ENCODE assay signal across 23 cellular contexts in genomic region chr11:44226472-44226871, GRCh38.
"Had no signal": no experiment of that assay in that cellular context is flagged by ENCODE, and none has a peak within 500 bp of the region (broad histone marks: within the 10 kb centered on the region; RNA-seq: fewer than 3 reads in every experiment).

No MANE protein-coding gene starts in this region.

- ATAC-seq: activated CD8-positive, alpha-beta memory T cell treated with anti-CD3 and anti-CD28 coated beads, Interleukin-2, amount 10 ng/mL, durations not matched to agents 7 days and 5 days; activated CD8-positive, alpha-beta T cell treated with anti-CD3 and anti-CD28 coated beads, Interleukin-2, amount 10 ng/mL, durations not matched to agents 7 days and 5 days; activated T-cell treated with anti-CD3 and anti-CD28 coated beads, Interleukin-2, amount 50 U/mL, for 72 hours; gastroesophageal sphincter; left cardiac atrium; right lobe of liver; stimulated activated naive CD8-positive, alpha-beta T cell treated with anti-CD3 and anti-CD28 coated beads, Interleukin-15, Interleukin-2, amounts not matched to agents 100 U/mL and 50 U/mL, for 24 hours had no signal

- H3K4me1 ChIP-seq: gastroesophageal sphincter, right lobe of liver, testis had no signal

- H3K9me3 ChIP-seq: gastroesophageal sphincter, ovary, right lobe of liver, testis, transverse colon had no signal

- DNase-seq: activated B cell treated with CpG ODN at 0.5 μM for 24 hours; activated CD4-positive, alpha-beta T cell treated with anti-CD3 and anti-CD28 coated beads, Interleukin-2, amount 50 U/mL, for 1 hour; activated CD8-positive, alpha-beta memory T cell treated with anti-CD3 and anti-CD28 coated beads, Interleukin-2, amount 10 ng/mL, durations not matched to agents 7 days and 5 days; activated CD8-positive, alpha-beta T cell treated with anti-CD3 and anti-CD28 coated beads, Interleukin-2, amount 10 ng/mL, durations not matched to agents 7 days and 5 days; activated naive CD4-positive, alpha-beta T cell; activated T-cell treated with anti-CD3 and anti-CD28 coated beads, Interleukin-2, amount 50 U/mL, for 72 hours; cerebellar nuclear complex; effector memory CD8-positive, alpha-beta T cell; erythroblast; hippocampal formation; left cardiac atrium; mammary epithelial cell; naive B cell; ovary; right lobe of liver; stimulated activated CD4-positive, alpha-beta T cell treated with anti-CD3 and anti-CD28 coated beads, Interleukin-4, amount 100 ng/mL, for 1 hour; stimulated activated naive CD8-positive, alpha-beta T cell treated with anti-CD3 and anti-CD28 coated beads, Interleukin-15, Interleukin-2, amounts not matched to agents 100 U/mL and 50 U/mL, for 24 hours; testis; transverse colon had no signal

- H3K27me3 ChIP-seq: cardiac muscle cell, dorsolateral prefrontal cortex, gastroesophageal sphincter, ovary, right lobe of liver, testis, transverse colon had no signal

- H3K36me3 ChIP-seq: cardiac muscle cell, ovary, right lobe of liver, transverse colon had no signal

- H3K27ac ChIP-seq: cardiac muscle cell, coronary artery, dorsolateral prefrontal cortex, gastroesophageal sphincter, ovary, right lobe of liver, testis, transverse colon had no signal

- H3K4me3 ChIP-seq: cardiac muscle cell, coronary artery, dorsolateral prefrontal cortex, gastroesophageal sphincter, ovary, right lobe of liver, testis, transverse colon had no signal
